1 cellular context compared by ENCODE assay signal in genomic region chr17:73187203-73187769, GRCh38.
TF ChIP-seq lines count a peak whose summit lies in the region.

No MANE protein-coding gene starts in this region.

TF ChIP-seq in HepG2, 621 proteins besides CTCF, POLR2A, EP300 and RAD21 (continued from another document and continues in another):
- TF ChIP-seq, protein P1, sequence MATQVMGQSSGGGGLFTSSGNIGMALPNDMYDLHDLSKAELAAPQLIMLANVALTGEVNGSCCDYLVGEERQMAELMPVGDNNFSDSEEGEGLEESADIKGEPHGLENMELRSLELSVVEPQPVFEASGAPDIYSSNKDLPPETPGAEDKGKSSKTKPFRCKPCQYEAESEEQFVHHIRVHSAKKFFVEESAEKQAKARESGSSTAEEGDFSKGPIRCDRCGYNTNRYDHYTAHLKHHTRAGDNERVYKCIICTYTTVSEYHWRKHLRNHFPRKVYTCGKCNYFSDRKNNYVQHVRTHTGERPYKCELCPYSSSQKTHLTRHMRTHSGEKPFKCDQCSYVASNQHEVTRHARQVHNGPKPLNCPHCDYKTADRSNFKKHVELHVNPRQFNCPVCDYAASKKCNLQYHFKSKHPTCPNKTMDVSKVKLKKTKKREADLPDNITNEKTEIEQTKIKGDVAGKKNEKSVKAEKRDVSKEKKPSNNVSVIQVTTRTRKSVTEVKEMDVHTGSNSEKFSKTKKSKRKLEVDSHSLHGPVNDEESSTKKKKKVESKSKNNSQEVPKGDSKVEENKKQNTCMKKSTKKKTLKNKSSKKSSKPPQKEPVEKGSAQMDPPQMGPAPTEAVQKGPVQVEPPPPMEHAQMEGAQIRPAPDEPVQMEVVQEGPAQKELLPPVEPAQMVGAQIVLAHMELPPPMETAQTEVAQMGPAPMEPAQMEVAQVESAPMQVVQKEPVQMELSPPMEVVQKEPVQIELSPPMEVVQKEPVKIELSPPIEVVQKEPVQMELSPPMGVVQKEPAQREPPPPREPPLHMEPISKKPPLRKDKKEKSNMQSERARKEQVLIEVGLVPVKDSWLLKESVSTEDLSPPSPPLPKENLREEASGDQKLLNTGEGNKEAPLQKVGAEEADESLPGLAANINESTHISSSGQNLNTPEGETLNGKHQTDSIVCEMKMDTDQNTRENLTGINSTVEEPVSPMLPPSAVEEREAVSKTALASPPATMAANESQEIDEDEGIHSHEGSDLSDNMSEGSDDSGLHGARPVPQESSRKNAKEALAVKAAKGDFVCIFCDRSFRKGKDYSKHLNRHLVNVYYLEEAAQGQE (IDR thresholded peaks at IDR 0.05; ENCODE audit: borderline replicate concordance in 1 of 2, low read depth in 1 of 2, low read length in 2 of 2): peak in 1 of 2 experiments; percentile 80; a peak in 2 of 4 replicates
- TF ChIP-seq, protein P2, sequence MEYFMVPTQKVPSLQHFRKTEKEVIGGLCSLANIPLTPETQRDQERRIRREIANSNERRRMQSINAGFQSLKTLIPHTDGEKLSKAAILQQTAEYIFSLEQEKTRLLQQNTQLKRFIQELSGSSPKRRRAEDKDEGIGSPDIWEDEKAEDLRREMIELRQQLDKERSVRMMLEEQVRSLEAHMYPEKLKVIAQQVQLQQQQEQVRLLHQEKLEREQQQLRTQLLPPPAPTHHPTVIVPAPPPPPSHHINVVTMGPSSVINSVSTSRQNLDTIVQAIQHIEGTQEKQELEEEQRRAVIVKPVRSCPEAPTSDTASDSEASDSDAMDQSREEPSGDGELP (IDR thresholded peaks at IDR 0.05; ENCODE audit: borderline replicate concordance, low read depth): peak; percentile 41; the same call in 1 of the 2 replicates
- no peak for TF ChIP-seq ZNF616 (CRISPR knock-in tag; IDR thresholded peaks at IDR 0.05; ENCODE audit: low read depth)
- TF ChIP-seq ZNF30 (CRISPR knock-in tag; IDR thresholded peaks at IDR 0.05): no peak
- TF ChIP-seq CCDC6 (CRISPR knock-in tag; IDR thresholded peaks at IDR 0.05): no peak
- TF ChIP-seq ELK4 (CRISPR knock-in tag; IDR thresholded peaks at IDR 0.05; ENCODE audit: borderline replicate concordance): no peak
- TF ChIP-seq MAFF (IDR thresholded peaks at IDR 0.05; ENCODE audit: low read depth, low read length): no peak
- TF ChIP-seq HOXD1 (CRISPR knock-in tag; IDR thresholded peaks at IDR 0.05): peak; percentile 98
- TF ChIP-seq, protein P3, sequence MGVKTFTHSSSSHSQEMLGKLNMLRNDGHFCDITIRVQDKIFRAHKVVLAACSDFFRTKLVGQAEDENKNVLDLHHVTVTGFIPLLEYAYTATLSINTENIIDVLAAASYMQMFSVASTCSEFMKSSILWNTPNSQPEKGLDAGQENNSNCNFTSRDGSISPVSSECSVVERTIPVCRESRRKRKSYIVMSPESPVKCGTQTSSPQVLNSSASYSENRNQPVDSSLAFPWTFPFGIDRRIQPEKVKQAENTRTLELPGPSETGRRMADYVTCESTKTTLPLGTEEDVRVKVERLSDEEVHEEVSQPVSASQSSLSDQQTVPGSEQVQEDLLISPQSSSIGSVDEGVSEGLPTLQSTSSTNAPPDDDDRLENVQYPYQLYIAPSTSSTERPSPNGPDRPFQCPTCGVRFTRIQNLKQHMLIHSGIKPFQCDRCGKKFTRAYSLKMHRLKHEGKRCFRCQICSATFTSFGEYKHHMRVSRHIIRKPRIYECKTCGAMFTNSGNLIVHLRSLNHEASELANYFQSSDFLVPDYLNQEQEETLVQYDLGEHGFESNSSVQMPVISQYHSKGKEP (CRISPR knock-in tag; IDR thresholded peaks at IDR 0.05): no peak
- TF ChIP-seq, protein P4, sequence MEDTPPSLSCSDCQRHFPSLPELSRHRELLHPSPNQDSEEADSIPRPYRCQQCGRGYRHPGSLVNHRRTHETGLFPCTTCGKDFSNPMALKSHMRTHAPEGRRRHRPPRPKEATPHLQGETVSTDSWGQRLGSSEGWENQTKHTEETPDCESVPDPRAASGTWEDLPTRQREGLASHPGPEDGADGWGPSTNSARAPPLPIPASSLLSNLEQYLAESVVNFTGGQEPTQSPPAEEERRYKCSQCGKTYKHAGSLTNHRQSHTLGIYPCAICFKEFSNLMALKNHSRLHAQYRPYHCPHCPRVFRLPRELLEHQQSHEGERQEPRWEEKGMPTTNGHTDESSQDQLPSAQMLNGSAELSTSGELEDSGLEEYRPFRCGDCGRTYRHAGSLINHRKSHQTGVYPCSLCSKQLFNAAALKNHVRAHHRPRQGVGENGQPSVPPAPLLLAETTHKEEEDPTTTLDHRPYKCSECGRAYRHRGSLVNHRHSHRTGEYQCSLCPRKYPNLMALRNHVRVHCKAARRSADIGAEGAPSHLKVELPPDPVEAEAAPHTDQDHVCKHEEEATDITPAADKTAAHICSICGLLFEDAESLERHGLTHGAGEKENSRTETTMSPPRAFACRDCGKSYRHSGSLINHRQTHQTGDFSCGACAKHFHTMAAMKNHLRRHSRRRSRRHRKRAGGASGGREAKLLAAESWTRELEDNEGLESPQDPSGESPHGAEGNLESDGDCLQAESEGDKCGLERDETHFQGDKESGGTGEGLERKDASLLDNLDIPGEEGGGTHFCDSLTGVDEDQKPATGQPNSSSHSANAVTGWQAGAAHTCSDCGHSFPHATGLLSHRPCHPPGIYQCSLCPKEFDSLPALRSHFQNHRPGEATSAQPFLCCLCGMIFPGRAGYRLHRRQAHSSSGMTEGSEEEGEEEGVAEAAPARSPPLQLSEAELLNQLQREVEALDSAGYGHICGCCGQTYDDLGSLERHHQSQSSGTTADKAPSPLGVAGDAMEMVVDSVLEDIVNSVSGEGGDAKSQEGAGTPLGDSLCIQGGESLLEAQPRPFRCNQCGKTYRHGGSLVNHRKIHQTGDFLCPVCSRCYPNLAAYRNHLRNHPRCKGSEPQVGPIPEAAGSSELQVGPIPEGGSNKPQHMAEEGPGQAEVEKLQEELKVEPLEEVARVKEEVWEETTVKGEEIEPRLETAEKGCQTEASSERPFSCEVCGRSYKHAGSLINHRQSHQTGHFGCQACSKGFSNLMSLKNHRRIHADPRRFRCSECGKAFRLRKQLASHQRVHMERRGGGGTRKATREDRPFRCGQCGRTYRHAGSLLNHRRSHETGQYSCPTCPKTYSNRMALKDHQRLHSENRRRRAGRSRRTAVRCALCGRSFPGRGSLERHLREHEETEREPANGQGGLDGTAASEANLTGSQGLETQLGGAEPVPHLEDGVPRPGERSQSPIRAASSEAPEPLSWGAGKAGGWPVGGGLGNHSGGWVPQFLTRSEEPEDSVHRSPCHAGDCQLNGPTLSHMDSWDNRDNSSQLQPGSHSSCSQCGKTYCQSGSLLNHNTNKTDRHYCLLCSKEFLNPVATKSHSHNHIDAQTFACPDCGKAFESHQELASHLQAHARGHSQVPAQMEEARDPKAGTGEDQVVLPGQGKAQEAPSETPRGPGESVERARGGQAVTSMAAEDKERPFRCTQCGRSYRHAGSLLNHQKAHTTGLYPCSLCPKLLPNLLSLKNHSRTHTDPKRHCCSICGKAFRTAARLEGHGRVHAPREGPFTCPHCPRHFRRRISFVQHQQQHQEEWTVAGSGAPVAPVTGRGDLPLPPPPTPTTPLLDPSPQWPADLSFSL (CRISPR knock-in tag; IDR thresholded peaks at IDR 0.05): no peak
- TF ChIP-seq ZNF343 (CRISPR knock-in tag; IDR thresholded peaks at IDR 0.05): no peak
- TF ChIP-seq ZEB1 (IDR thresholded peaks at IDR 0.05; ENCODE audit: insufficient replicate concordance, low read depth): peak; percentile 96
- peak; percentile 62; the same call in 1 of the 2 replicates for TF ChIP-seq ZNF547 (CRISPR knock-in tag; IDR thresholded peaks at IDR 0.05)
- TF ChIP-seq GFI1 (CRISPR knock-in tag; IDR thresholded peaks at IDR 0.05; ENCODE audit: borderline replicate concordance): peak; percentile 97
- TF ChIP-seq TCF7L2 (IDR thresholded peaks at IDR 0.05; ENCODE audit: low read depth, low read length): peak; percentile 95
- peak; percentile 77 for TF ChIP-seq FOXP1 (IDR thresholded peaks at IDR 0.05)
- TF ChIP-seq FOXP1 (CRISPR knock-in tag; IDR thresholded peaks at IDR 0.05): peak; percentile 98
- peak; percentile 77; the same call in 1 of the 2 replicates for TF ChIP-seq ZNF335 (CRISPR knock-in tag; IDR thresholded peaks at IDR 0.05)
- TF ChIP-seq SMARCC2 (IDR thresholded peaks at IDR 0.05): no peak
- peak; percentile 92 for TF ChIP-seq ZNF792 (CRISPR knock-in tag; IDR thresholded peaks at IDR 0.05)
- TF ChIP-seq TRAFD1 (CRISPR knock-in tag; IDR thresholded peaks at IDR 0.05; ENCODE audit: borderline replicate concordance): no peak
- TF ChIP-seq CAMTA2 (CRISPR knock-in tag; IDR thresholded peaks at IDR 0.05; ENCODE audit: borderline replicate concordance): no peak
- no peak; the same call in 1 of the 2 replicates for TF ChIP-seq ETV6 (CRISPR knock-in tag; conservative IDR thresholded peaks at IDR 0.05)
- TF ChIP-seq ZMYM4 (CRISPR knock-in tag; IDR thresholded peaks at IDR 0.05): peak; percentile 82
- no peak for TF ChIP-seq ZNF160 (CRISPR knock-in tag; IDR thresholded peaks at IDR 0.05)
- no peak for TF ChIP-seq ZNF329 (CRISPR knock-in tag; IDR thresholded peaks at IDR 0.05; ENCODE audit: low read depth)
- no peak for TF ChIP-seq TBL1XR1 (IDR thresholded peaks at IDR 0.05; ENCODE audit: borderline replicate concordance, low read length, partially characterized antibody)
- no peak for TF ChIP-seq ZNF563 (CRISPR knock-in tag; IDR thresholded peaks at IDR 0.05)
- no peak for TF ChIP-seq BCLAF1 (IDR thresholded peaks at IDR 0.05)
- TF ChIP-seq KAT7 (CRISPR knock-in tag; IDR thresholded peaks at IDR 0.05; ENCODE audit: borderline replicate concordance): peak; percentile 47; the same call in 1 of the 2 replicates
- no peak for TF ChIP-seq GPN1 (CRISPR knock-in tag; IDR thresholded peaks at IDR 0.05; ENCODE audit: borderline replicate concordance)
- TF ChIP-seq SYNCRIP (IDR thresholded peaks at IDR 0.05; ENCODE audit: insufficient read depth, low read depth, low read length): no peak
- TF ChIP-seq ZNF432 (CRISPR knock-in tag; IDR thresholded peaks at IDR 0.05; ENCODE audit: borderline replicate concordance): no peak
- no peak; the same call in 1 of the 2 replicates for TF ChIP-seq ZBTB14 (CRISPR knock-in tag; IDR thresholded peaks at IDR 0.05)
- no peak for TF ChIP-seq ZNF724P (CRISPR knock-in tag; IDR thresholded peaks at IDR 0.05; ENCODE audit: borderline replicate concordance)
- no peak for TF ChIP-seq PRPF4 (IDR thresholded peaks at IDR 0.05; ENCODE audit: low read depth, low read length, poor library complexity, severe bottlenecking)
- TF ChIP-seq PHB2 (IDR thresholded peaks at IDR 0.05; ENCODE audit: partially characterized antibody): no peak
- TF ChIP-seq SP4 (CRISPR knock-in tag; IDR thresholded peaks at IDR 0.05): peak; percentile 53
- TF ChIP-seq KLF9 (CRISPR knock-in tag; IDR thresholded peaks at IDR 0.05; ENCODE audit: low read depth): peak; percentile 64; the same call in 1 of the 2 replicates
- peak; percentile 86 for TF ChIP-seq CEBPG (CRISPR knock-in tag; IDR thresholded peaks at IDR 0.05)
- TF ChIP-seq ZNF296 (CRISPR knock-in tag; conservative IDR thresholded peaks at IDR 0.05): no peak
